ENCODE assay signal across 8 cellular contexts in genomic region chr17:8222380-8222629, GRCh38. TPM values are rescaled to one million over a fixed set of nuclear protein-coding genes. Genes with fewer than 3 reads are reported as not detected.
A peak's percentile ranks its signal among the peaks of the same experiment; 100 is the strongest.
DNase-seq lines count a peak whose midpoint lies in the region; ATAC-seq, FAIRE-seq and TF ChIP-seq lines count a peak whose summit lies in the region.

No MANE protein-coding gene starts in this region.

- FAIRE-seq in D721Med (lab: Jason Lieb, UNC) = no peak

- intact Hi-C loops in colonic mucosa (cut with DNase I) = loop anchor here (2.0 kb wide), 1 partner anchor 36 kb away; no protein-coding TSS in a partner anchor

- no peaks in the 10 kb centered on the region for H3K36me3 Mint-ChIP-seq in nephron progenitor cell (ENCODE audit: low read depth)

- H3K9ac ChIP-seq in MM.1S (ENCODE audit: low read length) = peak overlapping the region; percentile 75
- H3K9ac ChIP-seq in colonic mucosa (ENCODE audit: low read depth in 2 of 2, low read length in 2 of 2) = peak overlapping the region; percentile 85 to 99

- TF ChIP-seq CTCF in MM.1S (IDR thresholded peaks at IDR 0.05; ENCODE audit: low read length) = no peak
- TF ChIP-seq CTCF in colonic mucosa (IDR thresholded peaks at IDR 0.05) = no peak
- TF ChIP-seq CTCF in nephron progenitor cell (IDR thresholded peaks at IDR 0.05) = no peak
- no peak for TF ChIP-seq CTCF in D721Med (IDR thresholded peaks at IDR 0.05; ENCODE audit: insufficient read depth, missing control alignments)

- no peaks in the 10 kb centered on the region for H3K9me3 ChIP-seq in MM.1S (replicated peaks; ENCODE audit: insufficient read depth, low read length)
- H3K9me3 ChIP-seq in colonic mucosa = no peaks in the 10 kb centered on the region

- peaks cover 40% of the 10 kb centered on the region for H3K4me1 Mint-ChIP-seq in nephron progenitor cell

- DNase-seq in DMS53 treated with DMSO at 0.1 percent for 48 hours (lab: John Stamatoyannopoulos, UW; ENCODE audit: unreplicated experiment) (peak; percentile 99), MM.1S (no peak), colonic mucosa (no peak), nephron progenitor cell (no peak), D721Med (ENCODE audit: insufficient read length, low spot score) (no peak), putamen (ENCODE audit: low spot score) (no peak)

- H3K4me2 ChIP-seq in MM.1S (ENCODE audit: low read depth, low read length) = peak overlapping the region; percentile 76

- H3K27me3 ChIP-seq in MM.1S (replicated peaks; ENCODE audit: insufficient read depth, low read length) (no peaks in the 10 kb centered on the region), colonic mucosa (no peaks in the 10 kb centered on the region)

- H3K27ac Mint-ChIP-seq in nephron progenitor cell = peak overlapping the region; percentile 99

- H3K4me1 ChIP-seq in MM.1S (ENCODE audit: low read length) (peaks cover 5% of the 10 kb centered on the region; the same call in 1 of the 2 replicates), colonic mucosa (peaks cover 10% of the 10 kb centered on the region)

- no peaks in the 10 kb centered on the region for H3K79me2 ChIP-seq in MM.1S (ENCODE audit: low read length)

- H3F3A ChIP-seq in MM.1S (ENCODE audit: insufficient read depth, low read length) = peaks cover 43% of the 10 kb centered on the region

- no peaks in the 10 kb centered on the region for H3K9me2 ChIP-seq in MM.1S (replicated peaks; ENCODE audit: insufficient read depth, low read length)

- H2AFZ ChIP-seq in MM.1S (ENCODE audit: low read length) = peak overlapping the region; percentile 65; the same call in 1 of the 2 replicates

- peak overlapping the region; percentile 99 for H3K4me3 Mint-ChIP-seq in nephron progenitor cell

- H3K36me3 ChIP-seq in MM.1S (replicated peaks; ENCODE audit: insufficient read depth, low read length) = 0 out of 2 replicates have a peak, but pooled peaks cover 3% of the 10 kb centered on the region
- no peaks in the 10 kb centered on the region for H3K36me3 ChIP-seq in colonic mucosa

- H3K27ac ChIP-seq in MM.1S (ENCODE audit: low read length) (peak overlapping the region; percentile 95), colonic mucosa (peak overlapping the region; percentile 91)

- H3K9me3 Mint-ChIP-seq in nephron progenitor cell = peaks cover 6% of the 10 kb centered on the region

- ATAC-seq in GM21528 (IDR thresholded peaks at IDR 0.05; ENCODE audit: low FRiP score, unreplicated experiment) (peak; percentile 29), GM18870 (IDR thresholded peaks at IDR 0.05; ENCODE audit: unreplicated experiment) (no peak)

- H4K20me1 ChIP-seq in MM.1S (ENCODE audit: insufficient read depth, low read length) = no peaks in the 10 kb centered on the region

- H3K4me3 ChIP-seq in MM.1S (ENCODE audit: low read length) (peak overlapping the region; percentile 72), colonic mucosa (peak overlapping the region; percentile 51)

- peaks cover 35% of the 10 kb centered on the region for H3K27me3 Mint-ChIP-seq in nephron progenitor cell (ENCODE audit: low read depth, poor library complexity)

RNA-seq across cellular contexts. Expression of gene AURKB, which starts 11.9 kb away (rescaled TPM):
- 10 to 100 TPM; 18.6 to 86.4 TPM for total RNA-seq in colonic mucosa

RNA-seq across cellular contexts. Expression of gene CTC1, which starts 25.6 kb away (rescaled TPM):
- 10 to 100 TPM; 30.5 to 42.3 TPM for total RNA-seq in colonic mucosa

RNA-seq across cellular contexts. Expression of gene PFAS, which starts 26.8 kb away (rescaled TPM):
- total RNA-seq in colonic mucosa = 10 to 100 TPM; 13.6 to 61.7 TPM

RNA-seq across cellular contexts. Expression of gene BORCS6, which starts 32.3 kb away (rescaled TPM):
- total RNA-seq in colonic mucosa = 10 to 100 TPM; 11.7 to 12.4 TPM

RNA-seq across cellular contexts. Expression of gene TMEM107, which starts 46.1 kb away (rescaled TPM):
- 10 to 100 TPM; 13.2 to 17.0 TPM for total RNA-seq in colonic mucosa
